12 cellular contexts compared by ENCODE assay signal in the genomic region with DNA sequence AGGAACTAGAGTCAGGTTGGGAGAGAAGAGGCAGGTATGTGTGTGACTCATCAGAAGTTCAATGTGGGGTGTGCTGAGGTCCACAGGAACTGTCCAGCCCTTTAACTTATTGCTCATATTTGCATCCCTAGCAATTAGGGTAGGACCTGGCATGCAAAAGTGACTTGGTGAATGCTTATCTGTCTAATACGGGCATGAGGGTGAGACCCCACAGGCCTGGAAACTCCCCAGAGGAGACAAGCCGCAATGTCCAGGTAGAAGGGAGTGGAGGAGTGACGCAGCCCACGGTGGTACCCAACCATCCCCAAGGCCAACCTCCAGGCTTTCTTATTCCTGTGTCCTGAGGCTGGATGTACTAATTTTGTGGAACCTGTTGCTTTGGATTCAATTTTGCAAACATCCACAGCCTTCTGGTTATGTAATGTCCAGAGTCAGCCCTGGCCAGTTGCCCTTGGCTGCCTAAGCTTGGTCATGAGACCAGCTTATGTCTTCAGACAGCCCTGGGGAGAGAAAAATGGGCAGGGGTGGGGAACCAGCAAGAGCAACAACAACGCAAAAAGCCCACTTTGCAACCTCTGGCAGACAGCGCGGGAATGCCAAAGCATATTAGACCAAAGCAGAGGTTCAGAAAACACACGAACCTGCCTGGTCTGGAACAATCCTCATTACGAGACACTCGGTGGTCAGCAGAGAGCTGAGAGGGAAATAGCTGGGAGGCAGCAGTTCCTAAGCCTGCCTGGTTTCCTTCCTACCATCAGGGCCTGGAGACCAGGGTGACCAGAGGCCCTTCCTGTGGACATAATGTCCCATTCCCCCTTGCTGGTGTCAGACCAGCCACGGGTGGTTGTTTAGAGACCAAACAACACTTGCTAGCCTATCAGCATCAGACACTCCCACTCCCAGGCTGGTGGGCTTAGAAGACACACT. TPM values are rescaled to one million over a fixed set of nuclear protein-coding genes. Genes with fewer than 3 reads are reported as not detected.
DNase-seq lines count a peak whose midpoint lies in the region; ATAC-seq lines count a peak whose summit lies in the region.
"Had no signal": no experiment of that assay in that cellular context is flagged by ENCODE, and none has a peak within 500 bp of the region (broad histone marks: within the 10 kb centered on the region; RNA-seq: fewer than 3 reads in every experiment).

No MANE protein-coding gene starts in this region.

- peak; percentile 41 to 52 for ATAC-seq in right cardiac atrium
- no peak for ATAC-seq in HG03342 (IDR thresholded peaks at IDR 0.05; ENCODE audit: unreplicated experiment)
- no peak for ATAC-seq in HG02588 (IDR thresholded peaks at IDR 0.05; ENCODE audit: unreplicated experiment)
- ATAC-seq: T-helper 17 cell had no signal

- no peak overlapping the region for H3K9ac ChIP-seq in trophoblast cell (ENCODE audit: low read length)

- DNase-seq in cerebellar cortex (ENCODE audit: low spot score) (peak; percentile 44), right cardiac atrium (peak; percentile 83 to 97 (median 94)), trophoblast cell (peak; percentile 78 to 84), DMS114 treated with DMSO at 0.1 percent for 48 hours (lab: John Stamatoyannopoulos, UW; ENCODE audit: unreplicated experiment) (no peak), iPS-NIHi7 (ENCODE audit: extremely low spot score) (no peak)
- DNase-seq: amniotic stem cell, DMS53, NCI-H2029, T-helper 17 cell had no signal

- H2BK12ac ChIP-seq in trophoblast cell (ENCODE audit: low read length), result no peak overlapping the region

- H3K27ac ChIP-seq in right cardiac atrium (ENCODE audit: low read length) (peak overlapping the region; percentile 94), trophoblast cell (ENCODE audit: low read depth, low read length) (no peak overlapping the region), urinary bladder (ENCODE audit: low read depth) (peak overlapping the region; percentile 56)

- no peak overlapping the region for H3K23ac ChIP-seq in trophoblast cell (ENCODE audit: low read length)

- no peaks in the 10 kb centered on the region for H3K27me3 ChIP-seq in right cardiac atrium (ENCODE audit: control insufficient read depth, insufficient read depth)
- no peaks in the 10 kb centered on the region for H3K27me3 ChIP-seq in trophoblast cell (ENCODE audit: insufficient read depth, low read length)

- no peaks in the 10 kb centered on the region for H3K79me2 ChIP-seq in trophoblast cell (ENCODE audit: control insufficient read depth, insufficient read depth, low read length, poor library complexity)

- H3K4me1 ChIP-seq in right cardiac atrium (ENCODE audit: control insufficient read depth, insufficient read depth, low read length), result peaks cover 55% of the 10 kb centered on the region
- H3K4me1 ChIP-seq in trophoblast cell (ENCODE audit: control insufficient read depth in 1 of 2, insufficient read depth in 2 of 2, low read length in 2 of 2), result no peaks in the 10 kb centered on the region
- H3K4me1 ChIP-seq in urinary bladder (ENCODE audit: insufficient read depth), result peaks cover 3% of the 10 kb centered on the region

- H4K8ac ChIP-seq in trophoblast cell (ENCODE audit: low read depth, low read length), result no peak overlapping the region

- H2AK5ac ChIP-seq in trophoblast cell (ENCODE audit: low read length), result no peak overlapping the region

- H3K79me1 ChIP-seq in trophoblast cell (ENCODE audit: low read length), result no peaks in the 10 kb centered on the region

- no peak overlapping the region for H3K4me2 ChIP-seq in trophoblast cell (ENCODE audit: low read length)

- H4K12ac ChIP-seq in trophoblast cell (ENCODE audit: low read depth, low read length), result no peak overlapping the region

- 33% methylated on average over 11 of the region's 11 CpGs for WGBS in right cardiac atrium
- WGBS in trophoblast cell (ENCODE audit: extremely low coverage, insufficient coverage, insufficient read length), result no CpG with 5 or more reads among the region's 11 CpGs
- 60% methylated on average over 11 of the region's 11 CpGs for WGBS in urinary bladder

- H4K91ac ChIP-seq in trophoblast cell (ENCODE audit: low read depth, low read length), result no peak overlapping the region

- H3K14ac ChIP-seq in trophoblast cell (ENCODE audit: low read length), result no peak overlapping the region

- no peak overlapping the region for H2BK120ac ChIP-seq in trophoblast cell (ENCODE audit: insufficient read depth, low read length, poor library complexity)

- H3K4ac ChIP-seq in trophoblast cell (ENCODE audit: low read depth, low read length), result no peak overlapping the region

- no peak overlapping the region for H3K18ac ChIP-seq in trophoblast cell (ENCODE audit: low read length)

- H3K36me3 ChIP-seq in trophoblast cell (ENCODE audit: control insufficient read depth in 1 of 2, insufficient read depth in 2 of 2, low read length in 2 of 2), result peaks cover 40 to 64% of the 10 kb centered on the region in 2 experiments
- no peaks in the 10 kb centered on the region for H3K36me3 ChIP-seq in urinary bladder (ENCODE audit: insufficient read depth)

- H3K9me3 ChIP-seq in right cardiac atrium (ENCODE audit: control insufficient read depth, low read length), result no peaks in the 10 kb centered on the region
- H3K9me3 ChIP-seq in trophoblast cell (ENCODE audit: insufficient read depth, low read depth, low read length), result no peaks in the 10 kb centered on the region

- H2BK5ac ChIP-seq in trophoblast cell (ENCODE audit: low read depth, low read length, poor library complexity), result no peak overlapping the region

- no peak overlapping the region for H3K4me3 ChIP-seq in right cardiac atrium (ENCODE audit: low read length)
- H3K4me3 ChIP-seq in trophoblast cell (ENCODE audit: low read depth, low read length), result no peak overlapping the region
- H3K4me3 ChIP-seq in urinary bladder (ENCODE audit: low read depth, low read length), result no peak overlapping the region

- no peak overlapping the region for H2AFZ ChIP-seq in trophoblast cell (ENCODE audit: insufficient read depth, low read length, poor library complexity)

- intact Hi-C loops in right cardiac atrium (cut with DNase I), result loop anchor here in 3 of 4 donors (5.0 to 10.0 kb wide), 2 partner anchors 46 to 49 kb away; a partner anchor contains a TSS

RNA-seq across cellular contexts. Expression of a gene that starts 49.3 kb away (rescaled TPM):
- total RNA-seq in right cardiac atrium (100 to 1,000 TPM; 488 to 893 (median 598) TPM), urinary bladder (217 TPM)
- polyA plus RNA-seq in right cardiac atrium (412 TPM), urinary bladder (212 TPM)
- polyA plus RNA-seq in trophoblast cell (2013), result 973 and 1,084 TPM in 2 replicates

Comparison
In these comparisons a context has a peak if more than half of its experiments do, and no peak if none do; other contexts are left out.
1. DNase-seq: peak in cerebellar cortex (single experiment), right cardiac atrium (3 of 3) and trophoblast cell (2 of 2); none in DMS114 treated with DMSO at 0.1 percent for 48 hours (single experiment) and iPS-NIHi7 (single experiment).
2. ATAC-seq: peak in right cardiac atrium (2 of 2); none in HG03342 (single experiment) and HG02588 (single experiment).